ENCODE assay signal across 11 cellular contexts in genomic region chr12:125193798-125194562, GRCh38. TPM values are rescaled to one million over a fixed set of nuclear protein-coding genes. Genes with fewer than 3 reads are reported as not detected.
DNase-seq lines count a peak whose midpoint lies in the region; ATAC-seq and TF ChIP-seq lines count a peak whose summit lies in the region.
"Had no signal": no experiment of that assay in that cellular context is flagged by ENCODE, and none has a peak within 500 bp of the region (broad histone marks: within the 10 kb centered on the region; RNA-seq: fewer than 3 reads in every experiment).

No MANE protein-coding gene starts in this region.

- no peak overlapping the region for H3K4me3 Mint-ChIP-seq in progenitor cell of endocrine pancreas (ENCODE audit: low read depth)

- no peaks in the 10 kb centered on the region for H3K79me1 ChIP-seq in mesendoderm (ENCODE audit: low read length)

- H3K27ac Mint-ChIP-seq in progenitor cell of endocrine pancreas = no peak overlapping the region

- H3K27me3 Mint-ChIP-seq in progenitor cell of endocrine pancreas = peaks cover 77% of the 10 kb centered on the region

- no peaks in the 10 kb centered on the region for H3K36me3 Mint-ChIP-seq in progenitor cell of endocrine pancreas (ENCODE audit: insufficient read depth)

- H3K4me2 ChIP-seq in mesendoderm (ENCODE audit: low read length) = no peak overlapping the region

- no peak overlapping the region for H2AK5ac ChIP-seq in mesendoderm (ENCODE audit: low read length)

- no peak overlapping the region for H4K5ac ChIP-seq in mesendoderm (ENCODE audit: low read length)

- peaks cover 2% of the 10 kb centered on the region for H3K4me1 ChIP-seq in mesendoderm (ENCODE audit: control insufficient read depth, low read depth, low read length)

- no peak overlapping the region for H3K23ac ChIP-seq in mesendoderm (ENCODE audit: low read length)

- no peak overlapping the region for H2BK15ac ChIP-seq in mesendoderm (replicated peaks; ENCODE audit: low read depth)

- no peak overlapping the region for H3K27ac ChIP-seq in mesendoderm (ENCODE audit: low read depth, low read length)
- H3K27ac ChIP-seq: epithelial cell of prostate had no signal

- WGBS in mesendoderm (ENCODE audit: extremely low coverage, insufficient coverage, low lambda C conversion rate) = no CpG with 5 or more reads among the region's 16 CpGs

- H2BK120ac ChIP-seq in mesendoderm (ENCODE audit: low read depth, low read length) = no peak overlapping the region

- no peaks in the 10 kb centered on the region for H3K36me3 ChIP-seq in mesendoderm (ENCODE audit: control insufficient read depth, insufficient read depth, low read length)

- no peak overlapping the region for H3K4ac ChIP-seq in mesendoderm (ENCODE audit: low read depth, low read length)

- no peak overlapping the region for H3K4me3 ChIP-seq in mesendoderm (ENCODE audit: low read length)

- no peak overlapping the region for H3K9ac ChIP-seq in mesendoderm (ENCODE audit: low read length)

- no peak overlapping the region for H3K56ac ChIP-seq in mesendoderm (ENCODE audit: low read length)

- no peak for ATAC-seq in GM19023 (IDR thresholded peaks at IDR 0.05; ENCODE audit: unreplicated experiment)
- no peak for ATAC-seq in GM18907 (IDR thresholded peaks at IDR 0.05; ENCODE audit: unreplicated experiment)
- ATAC-seq in GM21825 (IDR thresholded peaks at IDR 0.05; ENCODE audit: unreplicated experiment) = no peak

- DNase-seq in EH (ENCODE audit: low read depth) = peak; percentile 59
- peak; percentile 55 for DNase-seq in LHCN-M2 (ENCODE audit: low read depth)
- DNase-seq in astrocyte of the hippocampus (ENCODE audit: low read depth, low spot score) = peak; percentile 74
- peak; percentile 81 for DNase-seq in mesendoderm
- DNase-seq in progenitor cell of endocrine pancreas (ENCODE audit: low spot score, unreplicated experiment) = no peak
- DNase-seq: GF-D8, NCI-H1436 treated with DMSO at 0.1 percent for 48 hours had no signal

- no peak overlapping the region for H2BK5ac ChIP-seq in mesendoderm (ENCODE audit: low read length)

- peaks cover 3% of the 10 kb centered on the region for H3K27me3 ChIP-seq in mesendoderm (ENCODE audit: insufficient read depth, low read length, poor library complexity)

- H3K18ac ChIP-seq in mesendoderm (ENCODE audit: low read length) = no peak overlapping the region

- no peak for TF ChIP-seq CTCF in progenitor cell of endocrine pancreas (IDR thresholded peaks at IDR 0.05; ENCODE audit: unreplicated experiment)

- H3K9me3 Mint-ChIP-seq in progenitor cell of endocrine pancreas (ENCODE audit: low read depth) = no peaks in the 10 kb centered on the region

- peaks cover 1% of the 10 kb centered on the region for H3K79me2 ChIP-seq in mesendoderm (ENCODE audit: control insufficient read depth, insufficient read depth, low read length)

- no peaks in the 10 kb centered on the region for H3K4me1 Mint-ChIP-seq in progenitor cell of endocrine pancreas (ENCODE audit: low read depth)

- no peak overlapping the region for H4K8ac ChIP-seq in mesendoderm (ENCODE audit: low read depth, low read length)

RNA-seq across cellular contexts. Expression of gene TMEM132B, which starts 7.8 kb away (rescaled TPM):
- total RNA-seq in LHCN-M2 (2014; rRNA removed) (0.19 and 0.40 TPM in 2 replicates), progenitor cell of endocrine pancreas (0.98 and 1.4 TPM in 2 replicates)
- 1.4 TPM for polyA plus RNA-seq in LHCN-M2 (2012)
- 7.3 TPM for polyA plus RNA-seq in mesendoderm (2013, experiment 1 of 2)
- polyA plus RNA-seq in mesendoderm (2013, experiment 2 of 2) = 8.5 TPM
